In the genomic region with DNA sequence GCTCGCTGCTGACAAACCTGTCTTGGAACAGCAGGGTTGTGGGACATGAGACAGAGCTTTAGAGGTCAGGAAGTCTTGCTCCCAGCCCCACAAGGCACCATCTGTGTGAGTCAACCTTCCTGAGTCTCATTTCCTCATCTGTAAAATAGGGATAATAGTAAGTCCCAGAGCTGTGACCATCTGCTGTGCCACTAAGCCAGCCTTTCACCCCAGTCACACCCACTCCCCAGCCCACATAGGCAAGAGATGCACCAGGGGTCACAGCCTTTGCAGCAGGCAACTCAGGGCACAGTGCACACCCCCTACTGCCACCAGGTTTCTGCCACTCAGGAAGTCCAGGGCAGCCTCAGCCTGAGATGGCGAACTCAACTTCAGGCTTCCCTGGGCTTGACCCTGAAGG, we compare ENCODE assay signal across 1 cellular context.
TF ChIP-seq lines count a peak whose summit lies in the region.

No MANE protein-coding gene starts in this region.

TF ChIP-seq in SK-N-SH, 30 proteins besides CTCF, POLR2A, EP300 and RAD21:
- TF ChIP-seq NRF1 (IDR thresholded peaks at IDR 0.05; ENCODE audit: low read depth, low read length) (no peak), FOXM1 (IDR thresholded peaks at IDR 0.05; ENCODE audit: low read depth) (no peak), EZH2phosphoT487 (IDR thresholded peaks at IDR 0.05; ENCODE audit: borderline replicate concordance, low read depth) (no peak), JUND (IDR thresholded peaks at IDR 0.05) (no peak), RFX5 (IDR thresholded peaks at IDR 0.05; ENCODE audit: low read length) (no peak)
- TF ChIP-seq, protein P1, sequence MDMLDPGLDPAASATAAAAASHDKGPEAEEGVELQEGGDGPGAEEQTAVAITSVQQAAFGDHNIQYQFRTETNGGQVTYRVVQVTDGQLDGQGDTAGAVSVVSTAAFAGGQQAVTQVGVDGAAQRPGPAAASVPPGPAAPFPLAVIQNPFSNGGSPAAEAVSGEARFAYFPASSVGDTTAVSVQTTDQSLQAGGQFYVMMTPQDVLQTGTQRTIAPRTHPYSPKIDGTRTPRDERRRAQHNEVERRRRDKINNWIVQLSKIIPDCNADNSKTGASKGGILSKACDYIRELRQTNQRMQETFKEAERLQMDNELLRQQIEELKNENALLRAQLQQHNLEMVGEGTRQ (IDR thresholded peaks at IDR 0.05; ENCODE audit: borderline replicate concordance, low read depth, low read length), result no peak
- TF ChIP-seq, protein P2, sequence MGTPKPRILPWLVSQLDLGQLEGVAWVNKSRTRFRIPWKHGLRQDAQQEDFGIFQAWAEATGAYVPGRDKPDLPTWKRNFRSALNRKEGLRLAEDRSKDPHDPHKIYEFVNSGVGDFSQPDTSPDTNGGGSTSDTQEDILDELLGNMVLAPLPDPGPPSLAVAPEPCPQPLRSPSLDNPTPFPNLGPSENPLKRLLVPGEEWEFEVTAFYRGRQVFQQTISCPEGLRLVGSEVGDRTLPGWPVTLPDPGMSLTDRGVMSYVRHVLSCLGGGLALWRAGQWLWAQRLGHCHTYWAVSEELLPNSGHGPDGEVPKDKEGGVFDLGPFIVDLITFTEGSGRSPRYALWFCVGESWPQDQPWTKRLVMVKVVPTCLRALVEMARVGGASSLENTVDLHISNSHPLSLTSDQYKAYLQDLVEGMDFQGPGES (IDR thresholded peaks at IDR 0.05; ENCODE audit: low read depth, low read length), result no peak
